ENCODE assay signal across 8 cellular contexts in genomic region chr22:25402501-25403283, GRCh38.
DNase-seq lines count a peak whose midpoint lies in the region; ATAC-seq lines count a peak whose summit lies in the region.

No MANE protein-coding gene starts in this region.

- DNase-seq in MG63 (peak; percentile 26), epithelial cell of prostate (ENCODE audit: low read depth, low spot score) (no peak), neuronal stem cell (ENCODE audit: low spot score) (no peak), left colon (no peak), NCI-H2029 (lab: John Stamatoyannopoulos, UW) (no peak)
- no peak for DNase-seq in activated CD8-positive, alpha-beta memory T cell treated with anti-CD3 and anti-CD28 coated beads for 24 hours

- intact Hi-C loops in left colon (cut with DNase I, micrococcal nuclease), result no loop called here

- peak overlapping the region; percentile 94 to 100 (median 98) for H3K4me2 ChIP-seq in BLaER1 treated with 17β-estradiol and CSF1 and Interleukin-3, amounts not matched to agents 10 nM and 100 nM
- no peak overlapping the region for H3K4me2 ChIP-seq in neuronal stem cell (ENCODE audit: insufficient read depth, low read length, poor library complexity, severe bottlenecking)

- no peak overlapping the region for H2AK5ac ChIP-seq in neuronal stem cell (ENCODE audit: low read depth, low read length)

- no peak overlapping the region for H2BK120ac ChIP-seq in neuronal stem cell (ENCODE audit: low read depth, low read length)

- no peak overlapping the region for H2BK12ac ChIP-seq in neuronal stem cell (ENCODE audit: low read length)

- no peak overlapping the region for H2BK15ac ChIP-seq in neuronal stem cell (ENCODE audit: low read length)

- no peaks in the 10 kb centered on the region for H3K27me3 ChIP-seq in BLaER1 treated with 17β-estradiol and CSF1 and Interleukin-3, amounts not matched to agents 10 nM and 100 nM
- H3K27me3 ChIP-seq in MG63, result no peaks in the 10 kb centered on the region
- peaks cover 0 to 7% (median 5%) of the 10 kb centered on the region in 3 experiments for H3K27me3 ChIP-seq in neuronal stem cell (ENCODE audit: control insufficient read depth in 3 of 3, insufficient read depth in 3 of 3, low read depth in 1 of 3, low read length in 3 of 3)

- WGBS in neuronal stem cell (ENCODE audit: extremely low coverage in 2 of 2, insufficient read length in 2 of 2, insufficient replicate concordance in 1 of 2), 2 donors, result no CpG with 5 or more reads among the region's 14 CpGs

- H2BK5ac ChIP-seq in neuronal stem cell (ENCODE audit: low read length), result no peak overlapping the region

- no peak overlapping the region for H3K18ac ChIP-seq in neuronal stem cell (ENCODE audit: low read length)

- ATAC-seq in left colon (no peak), HG03139 (IDR thresholded peaks at IDR 0.05; ENCODE audit: unreplicated experiment) (no peak)

- peak overlapping the region; percentile 84 to 94 (median 89) for H3K9ac ChIP-seq in BLaER1 treated with 17β-estradiol and CSF1 and Interleukin-3, amounts not matched to agents 10 nM and 100 nM
- no peak overlapping the region for H3K9ac ChIP-seq in neuronal stem cell (ENCODE audit: low read depth, low read length, poor library complexity)

- no peak overlapping the region for H4K8ac ChIP-seq in neuronal stem cell (ENCODE audit: low read depth, low read length)

- H3K9me3 ChIP-seq in BLaER1 treated with 17β-estradiol and CSF1 and Interleukin-3, amounts not matched to agents 10 nM and 100 nM (replicated peaks in 1 of 11), result no peaks in the 10 kb centered on the region
- no peaks in the 10 kb centered on the region for H3K9me3 ChIP-seq in MG63
- no peaks in the 10 kb centered on the region for H3K9me3 ChIP-seq in neuronal stem cell (replicated peaks in 1 of 2; ENCODE audit: control insufficient read depth in 2 of 2, insufficient read depth in 1 of 2, low read depth in 1 of 2, low read length in 2 of 2)

- H4K20me1 ChIP-seq in BLaER1 treated with 17β-estradiol and CSF1 and Interleukin-3, amounts not matched to agents 10 nM and 100 nM, result peaks cover 51 to 75% (median 59%) of the 10 kb centered on the region in 11 experiments

- peak overlapping the region; percentile 12 for H3K23ac ChIP-seq in neuronal stem cell (ENCODE audit: low read depth, low read length, poor library complexity)

- H2AFZ ChIP-seq in neuronal stem cell (ENCODE audit: low read length), result no peak overlapping the region

- peak overlapping the region; percentile 1 to 94 (median 86); a peak in 20 of 22 replicates for H3K27ac ChIP-seq in BLaER1 treated with 17β-estradiol and CSF1 and Interleukin-3, amounts not matched to agents 10 nM and 100 nM
- H3K27ac ChIP-seq in epithelial cell of prostate, result peak overlapping the region; percentile 56
- no peak overlapping the region for H3K27ac ChIP-seq in neuronal stem cell (replicated peaks; ENCODE audit: low read length)

- H3K36me3 ChIP-seq in BLaER1 treated with 17β-estradiol and CSF1 and Interleukin-3, amounts not matched to agents 10 nM and 100 nM, result no peaks in the 10 kb centered on the region
- H3K36me3 ChIP-seq in MG63, result no peaks in the 10 kb centered on the region
- no peaks in the 10 kb centered on the region for H3K36me3 ChIP-seq in neuronal stem cell (replicated peaks in 1 of 2; ENCODE audit: control insufficient read depth in 2 of 2, insufficient read depth in 2 of 2, low read length in 2 of 2)

- peak overlapping the region; percentile 83 to 99 (median 98) for H3K4me3 ChIP-seq in BLaER1 treated with 17β-estradiol and CSF1 and Interleukin-3, amounts not matched to agents 10 nM and 100 nM
- H3K4me3 ChIP-seq in MG63, result peak overlapping the region; percentile 39
- no peak overlapping the region for H3K4me3 ChIP-seq in neuronal stem cell (ENCODE audit: low read length in 2 of 2)

- H3K4me1 ChIP-seq in BLaER1 treated with 17β-estradiol and CSF1 and Interleukin-3, amounts not matched to agents 10 nM and 100 nM, result peaks cover 74 to 83% (median 76%) of the 10 kb centered on the region in 10 experiments
- H3K4me1 ChIP-seq in neuronal stem cell (ENCODE audit: control insufficient read depth in 2 of 2, insufficient read depth in 1 of 2, low read depth in 1 of 2, low read length in 2 of 2), result peaks cover 9 to 28% of the 10 kb centered on the region in 2 donors

- H3K4ac ChIP-seq in neuronal stem cell (ENCODE audit: low read length), result no peak overlapping the region

- peak overlapping the region; percentile 22 for H4K91ac ChIP-seq in neuronal stem cell (ENCODE audit: low read depth, low read length, poor library complexity)

- no peak overlapping the region for H3K14ac ChIP-seq in neuronal stem cell (ENCODE audit: low read length)

- H3K79me1 ChIP-seq in neuronal stem cell (ENCODE audit: low read depth, low read length), result peaks cover 6% of the 10 kb centered on the region

Comparison
In these comparisons a context has a peak if more than half of its experiments do, and no peak if none do; other contexts are left out.
1. H3K4me3 ChIP-seq: peak in BLaER1 treated with 17β-estradiol and CSF1 and Interleukin-3, amounts not matched to agents 10 nM and 100 nM (10 of 10) and MG63 (single experiment); none in neuronal stem cell (0 of 2).